Comparison of ENCODE assay signal across 2 cellular contexts in genomic region chrY:16959071-16959470, GRCh38.
TF ChIP-seq lines count a peak whose summit lies in the region.

No MANE protein-coding gene starts in this region.

TF ChIP-seq in GM23338, 12 proteins besides CTCF, POLR2A, EP300 and RAD21:
- TF ChIP-seq CREB1 (CRISPR knock-in tag; IDR thresholded peaks at IDR 0.05; ENCODE audit: low read depth): no peak
- TF ChIP-seq POLR2AphosphoS5 (IDR thresholded peaks at IDR 0.05; ENCODE audit: low read depth): no peak
- no peak for TF ChIP-seq ZNF331 (CRISPR knock-in tag; IDR thresholded peaks at IDR 0.05; ENCODE audit: low read depth)
- no peak for TF ChIP-seq STAT1 (IDR thresholded peaks at IDR 0.05; ENCODE audit: unreplicated experiment)
- no peak for TF ChIP-seq EZH2phosphoT487 (IDR thresholded peaks at IDR 0.05; ENCODE audit: unreplicated experiment)
- TF ChIP-seq ZNF462 (CRISPR knock-in tag; IDR thresholded peaks at IDR 0.05): no peak

TF ChIP-seq in H1, 55 proteins besides CTCF, POLR2A, EP300 and RAD21:
- TF ChIP-seq TBP (IDR thresholded peaks at IDR 0.05; ENCODE audit: low read depth, low read length): no peak
- TF ChIP-seq NANOG (IDR thresholded peaks at IDR 0.05; ENCODE audit: insufficient read depth, low read depth, low read length, poor library complexity, severe bottlenecking): no peak
- TF ChIP-seq BRCA1 (IDR thresholded peaks at IDR 0.05; ENCODE audit: low read depth, low read length): no peak
- TF ChIP-seq SRF (IDR thresholded peaks at IDR 0.05; ENCODE audit: low read depth, low read length): no peak
- TF ChIP-seq EGR1 (IDR thresholded peaks at IDR 0.05; ENCODE audit: borderline replicate concordance, low read depth, low read length): no peak
- no peak for TF ChIP-seq SAP30 (IDR thresholded peaks at IDR 0.05; ENCODE audit: insufficient read depth, insufficient replicate concordance, low read length)
- TF ChIP-seq KDM1A (IDR thresholded peaks at IDR 0.05; ENCODE audit: borderline replicate concordance, low read length): no peak
- TF ChIP-seq RNF2 (IDR thresholded peaks at IDR 0.05; ENCODE audit: borderline replicate concordance, low read depth, low read length, missing control alignments, poor library complexity, severe bottlenecking): no peak
- TF ChIP-seq RBBP5 (IDR thresholded peaks at IDR 0.05; ENCODE audit: borderline replicate concordance, low read depth, low read length): no peak
- no peak for TF ChIP-seq CEBPB (IDR thresholded peaks at IDR 0.05; ENCODE audit: low read depth, low read length)
- TF ChIP-seq SP1 (IDR thresholded peaks at IDR 0.05; ENCODE audit: low read depth, low read length): no peak
- TF ChIP-seq, protein P1, sequence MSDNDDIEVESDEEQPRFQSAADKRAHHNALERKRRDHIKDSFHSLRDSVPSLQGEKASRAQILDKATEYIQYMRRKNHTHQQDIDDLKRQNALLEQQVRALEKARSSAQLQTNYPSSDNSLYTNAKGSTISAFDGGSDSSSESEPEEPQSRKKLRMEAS (IDR thresholded peaks at IDR 0.05): no peak
- TF ChIP-seq TCF12 (IDR thresholded peaks at IDR 0.05; ENCODE audit: low read depth, low read length): no peak
- no peak for TF ChIP-seq ZNF274 (IDR thresholded peaks at IDR 0.05; ENCODE audit: borderline replicate concordance, extremely low read depth, low read length)
- TF ChIP-seq CBX5 (IDR thresholded peaks at IDR 0.05; ENCODE audit: low read depth, low read length): no peak
- TF ChIP-seq EZH2 (IDR thresholded peaks at IDR 0.05; ENCODE audit: low read depth, low read length, severe bottlenecking): no peak
